Comparison of ENCODE assay signal across 16 cellular contexts in the genomic region with DNA sequence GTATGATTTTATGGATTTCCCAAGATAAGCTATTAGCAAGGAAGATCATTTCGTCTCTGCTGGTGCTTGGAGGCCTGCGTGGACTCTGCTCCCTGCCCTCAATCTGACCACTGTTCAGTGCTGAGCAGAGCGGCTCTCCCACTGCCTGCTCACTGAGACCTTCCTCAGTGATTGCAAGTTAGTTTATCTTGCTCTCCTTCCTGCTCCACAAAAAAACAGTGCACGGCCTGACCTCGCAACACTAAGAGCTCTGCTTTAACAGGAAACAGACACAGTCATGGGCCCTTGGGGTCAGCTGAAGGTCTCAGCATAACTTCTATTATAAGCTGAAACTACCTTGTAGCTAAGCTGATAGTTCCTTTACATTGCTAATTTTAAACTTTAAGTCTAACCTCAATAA. TPM values are rescaled to one million over a fixed set of nuclear protein-coding genes. Genes with fewer than 3 reads are reported as not detected.
DNase-seq lines count a peak whose midpoint lies in the region; ATAC-seq and TF ChIP-seq lines count a peak whose summit lies in the region.
"Had no signal": no experiment of that assay in that cellular context is flagged by ENCODE, and none has a peak within 500 bp of the region (broad histone marks: within the 10 kb centered on the region; RNA-seq: fewer than 3 reads in every experiment).

No MANE protein-coding gene starts in this region.

- H3K36me3 ChIP-seq in GM23248 (ENCODE audit: low read depth), result peaks cover 21% of the 10 kb centered on the region; the same call in 1 of the 2 replicates

- H3K27me3 ChIP-seq in GM23248 (replicated peaks; ENCODE audit: insufficient read depth), result no peaks in the 10 kb centered on the region

- H3K4me3 ChIP-seq in fibroblast of villous mesenchyme (ENCODE audit: low read depth, low read length), result no peak overlapping the region
- no peak overlapping the region for H3K4me3 ChIP-seq in GM23248

- no peaks in the 10 kb centered on the region for H3K36me3 Mint-ChIP-seq in activated naive CD8-positive, alpha-beta T cell treated with anti-CD3 and anti-CD28 coated beads for 36 hours
- no peaks in the 10 kb centered on the region for H3K36me3 Mint-ChIP-seq in activated CD8-positive, alpha-beta T cell treated with anti-CD3 and anti-CD28 coated beads for 36 hours (ENCODE audit: low read depth)

- H3K27ac Mint-ChIP-seq in activated naive CD8-positive, alpha-beta T cell treated with anti-CD3 and anti-CD28 coated beads for 36 hours, result no peak overlapping the region
- no peak overlapping the region for H3K27ac Mint-ChIP-seq in activated CD8-positive, alpha-beta T cell treated with anti-CD3 and anti-CD28 coated beads for 36 hours
- H3K27ac Mint-ChIP-seq: activated CD4-positive, alpha-beta memory T cell treated with anti-CD3 and anti-CD28 coated beads, Interleukin-2, amount 10 ng/mL, durations not matched to agents 7 days and 5 days had no signal

- no peaks in the 10 kb centered on the region for H3K9me2 ChIP-seq in GM23248 (ENCODE audit: insufficient read depth)

- no peak overlapping the region for H3K27ac ChIP-seq in GM23248
- H3K27ac ChIP-seq: KMS-11, parathyroid adenoma had no signal

- in situ Hi-C loops in GM23248 (cut with MboI), result no loop called here

- no peaks in the 10 kb centered on the region for H3K27me3 Mint-ChIP-seq in activated naive CD8-positive, alpha-beta T cell treated with anti-CD3 and anti-CD28 coated beads for 36 hours
- no peaks in the 10 kb centered on the region for H3K27me3 Mint-ChIP-seq in activated CD8-positive, alpha-beta T cell treated with anti-CD3 and anti-CD28 coated beads for 36 hours
- H3K27me3 Mint-ChIP-seq: activated CD4-positive, alpha-beta memory T cell treated with anti-CD3 and anti-CD28 coated beads, Interleukin-2, amount 10 ng/mL, durations not matched to agents 7 days and 5 days had no signal

- H3K4me2 ChIP-seq in GM23248 (ENCODE audit: unreplicated experiment), result no peak overlapping the region
- H3K4me2 ChIP-seq: KMS-11 had no signal

- no peaks in the 10 kb centered on the region for H3K9me3 Mint-ChIP-seq in activated naive CD8-positive, alpha-beta T cell treated with anti-CD3 and anti-CD28 coated beads for 36 hours
- H3K9me3 Mint-ChIP-seq in activated CD8-positive, alpha-beta T cell treated with anti-CD3 and anti-CD28 coated beads for 36 hours, result no peaks in the 10 kb centered on the region
- H3K9me3 Mint-ChIP-seq: activated CD4-positive, alpha-beta memory T cell treated with anti-CD3 and anti-CD28 coated beads, Interleukin-2, amount 10 ng/mL, durations not matched to agents 7 days and 5 days had no signal

- no peaks in the 10 kb centered on the region for H3K79me2 ChIP-seq in GM23248 (ENCODE audit: insufficient read depth)
- H3K79me2 ChIP-seq: parathyroid adenoma had no signal

- POLR2A ChIA-PET in activated CD8-positive, alpha-beta T cell treated with anti-CD3 and anti-CD28 coated beads for 36 hours (lab: Charles Lee), result no interaction called here

- DNase-seq in ELF-1 (ENCODE audit: low read depth, low spot score) (peak; percentile 12), UCSD-AML1 (lab: John Stamatoyannopoulos, UW; ENCODE audit: unreplicated experiment) (peak; percentile 34), fibroblast of villous mesenchyme (ENCODE audit: low read depth) (peak; percentile 80), mucosa of gallbladder (ENCODE audit: low spot score) (peak; percentile 63), GM23248 (no peak)
- no peak for DNase-seq in activated naive CD8-positive, alpha-beta T cell treated with anti-CD3 and anti-CD28 coated beads for 36 hours
- DNase-seq in activated CD8-positive, alpha-beta T cell treated with anti-CD3 and anti-CD28 coated beads for 36 hours, result no peak
- DNase-seq: activated CD4-positive, alpha-beta memory T cell treated with anti-CD3 and anti-CD28 coated beads, Interleukin-2, amount 10 ng/mL, durations not matched to agents 7 days and 5 days; activated effector memory CD4-positive, alpha-beta T cell treated with anti-CD3 and anti-CD28 coated beads, Interleukin-2, amount 50 U/mL, for 16 hours; midbrain; NCI-H2029 treated with DMSO at 0.1 percent for 48 hours; NCI-H748 treated with DMSO at 0.1 percent for 48 hours; T1000 had no signal

- no peak for TF ChIP-seq CTCF in fibroblast of villous mesenchyme (IDR thresholded peaks at IDR 0.05; ENCODE audit: insufficient read depth, low read depth, low read length)
- no peak for TF ChIP-seq CTCF in activated CD8-positive, alpha-beta T cell treated with anti-CD3 and anti-CD28 coated beads for 36 hours (IDR thresholded peaks at IDR 0.05)

- H3K9ac ChIP-seq in GM23248, result no peak overlapping the region
- H3K9ac ChIP-seq: KMS-11, parathyroid adenoma had no signal

- no peaks in the 10 kb centered on the region for H3K4me1 Mint-ChIP-seq in activated naive CD8-positive, alpha-beta T cell treated with anti-CD3 and anti-CD28 coated beads for 36 hours
- H3K4me1 Mint-ChIP-seq in activated CD8-positive, alpha-beta T cell treated with anti-CD3 and anti-CD28 coated beads for 36 hours (ENCODE audit: low read depth), result no peaks in the 10 kb centered on the region
- H3K4me1 Mint-ChIP-seq: activated CD4-positive, alpha-beta memory T cell treated with anti-CD3 and anti-CD28 coated beads, Interleukin-2, amount 10 ng/mL, durations not matched to agents 7 days and 5 days had no signal

- no peak for ATAC-seq in GM18520 (IDR thresholded peaks at IDR 0.05; ENCODE audit: unreplicated experiment)
- no peak for ATAC-seq in activated CD8-positive, alpha-beta T cell treated with anti-CD3 and anti-CD28 coated beads for 36 hours

- H3F3A ChIP-seq in GM23248 (ENCODE audit: insufficient read depth), result no peaks in the 10 kb centered on the region

- CTCF ChIA-PET in activated CD8-positive, alpha-beta T cell treated with anti-CD3 and anti-CD28 coated beads for 36 hours (lab: Charles Lee), result interaction anchor here (0.6 to 0.7 kb wide), 2 partner anchors 206 to 1150 kb away, joined by 3 read pairs; no protein-coding TSS in a partner anchor

- 89 to 93% methylated on average over 5 of the region's 5 CpGs for whole genome bisulfite sequencing in GM23248 (ENCODE audit: low coverage in 1 of 2, low lambda C conversion rate in 2 of 2, missing lambda C conversion rate in 2 of 2), 2 experiments

- no peak overlapping the region for H2AFZ ChIP-seq in GM23248
- H2AFZ ChIP-seq: parathyroid adenoma had no signal

- H3K4me3 Mint-ChIP-seq in activated naive CD8-positive, alpha-beta T cell treated with anti-CD3 and anti-CD28 coated beads for 36 hours, result no peak overlapping the region
- no peak overlapping the region for H3K4me3 Mint-ChIP-seq in activated CD8-positive, alpha-beta T cell treated with anti-CD3 and anti-CD28 coated beads for 36 hours
- H3K4me3 Mint-ChIP-seq: activated CD4-positive, alpha-beta memory T cell treated with anti-CD3 and anti-CD28 coated beads, Interleukin-2, amount 10 ng/mL, durations not matched to agents 7 days and 5 days had no signal

- no peaks in the 10 kb centered on the region for H3K9me3 ChIP-seq in GM23248 (ENCODE audit: low read depth)

- intact Hi-C loops in activated CD8-positive, alpha-beta T cell treated with anti-CD3 and anti-CD28 coated beads for 36 hours (cut with micrococcal nuclease), result no loop called here

- H3K4me1 ChIP-seq in GM23248 (ENCODE audit: insufficient read depth), result no peaks in the 10 kb centered on the region
- H3K4me1 ChIP-seq: parathyroid adenoma had no signal

- H4K20me1 ChIP-seq in GM23248 (ENCODE audit: insufficient read depth), result no peaks in the 10 kb centered on the region

RNA-seq across cellular contexts. Expression of a gene that starts 53.1 kb away (rescaled TPM):
- total RNA-seq in fibroblast of villous mesenchyme (4.3 and 5.5 TPM in 2 replicates), mucosa of gallbladder (3.5 TPM)
- 2.9 and 6.1 TPM in 2 replicates for total RNA-seq in GM23248 (2014; rRNA removed; shearing (Covaris generic))
- 6.0 TPM in 2 replicates for polyA plus RNA-seq in GM23248 (2016; fragmentation: Nextera tagmentation; extraction: Ambion mirVana)
- total RNA-seq in activated naive CD8-positive, alpha-beta T cell treated with anti-CD3 and anti-CD28 coated beads for 36 hours, result 1 to 10 TPM; 7.4 to 8.2 TPM
- total RNA-seq in activated CD8-positive, alpha-beta T cell treated with anti-CD3 and anti-CD28 coated beads for 36 hours, result 1 to 10 TPM; 6.3 to 6.5 TPM

Comparison
In these comparisons a context has a peak if more than half of its experiments do, and no peak if none do; other contexts are left out.
1. DNase-seq: peak in ELF-1 (single experiment), UCSD-AML1 (single experiment), fibroblast of villous mesenchyme (single experiment) and mucosa of gallbladder (single experiment); none in GM23248 (single experiment), activated naive CD8-positive, alpha-beta T cell treated with anti-CD3 and anti-CD28 coated beads for 36 hours (single experiment) and activated CD8-positive, alpha-beta T cell treated with anti-CD3 and anti-CD28 coated beads for 36 hours (single experiment).